8 cellular contexts compared by ENCODE assay signal in the genomic region with DNA sequence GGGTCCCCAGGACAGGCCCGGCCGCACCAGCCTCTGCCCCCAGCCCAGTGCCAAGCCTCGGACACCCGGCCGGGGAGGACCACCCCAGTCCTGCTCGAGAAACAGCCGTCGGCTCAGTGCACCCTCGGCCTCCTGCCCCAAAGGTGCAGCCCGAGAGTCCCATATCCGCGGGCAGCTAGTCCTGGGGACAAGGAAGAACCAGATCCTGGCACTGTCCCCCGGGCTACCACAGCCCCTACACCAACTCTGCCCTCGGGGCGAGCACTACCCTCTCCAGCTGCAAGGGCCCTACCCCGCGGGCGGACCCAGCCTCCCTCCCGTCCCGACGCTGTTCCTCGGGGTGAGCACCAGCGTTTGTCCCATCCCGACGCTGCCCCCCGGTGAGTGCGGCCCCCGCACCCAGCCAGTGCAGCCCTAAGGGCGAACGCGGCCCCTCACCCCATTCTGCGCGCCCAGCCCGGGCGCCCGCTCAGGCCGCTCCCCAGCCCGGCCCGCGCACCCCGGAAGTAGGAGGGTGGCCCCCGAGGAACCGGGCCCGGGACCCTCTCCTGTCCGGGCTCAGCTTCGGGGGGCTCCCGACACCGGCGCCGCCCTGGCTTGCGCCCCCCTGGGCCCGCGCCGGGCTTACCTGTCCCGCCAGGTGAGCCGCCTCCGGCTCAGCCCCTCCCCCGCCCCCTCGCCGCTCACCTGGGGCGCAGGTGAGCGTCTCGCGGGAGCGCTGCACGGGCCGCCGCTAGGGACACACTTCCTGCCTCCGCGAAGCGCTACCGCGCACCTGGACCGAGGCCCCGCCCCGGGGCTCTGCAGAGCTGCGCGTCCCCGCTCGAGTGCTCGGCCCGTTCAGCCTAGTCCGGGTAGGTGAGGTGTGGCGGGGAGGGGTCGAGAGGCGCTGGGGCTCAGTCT. TPM values are rescaled to one million over a fixed set of nuclear protein-coding genes. Genes with fewer than 3 reads are reported as not detected.
DNase-seq lines count a peak whose midpoint lies in the region; ATAC-seq and TF ChIP-seq lines count a peak whose summit lies in the region.

A gene with protein sequence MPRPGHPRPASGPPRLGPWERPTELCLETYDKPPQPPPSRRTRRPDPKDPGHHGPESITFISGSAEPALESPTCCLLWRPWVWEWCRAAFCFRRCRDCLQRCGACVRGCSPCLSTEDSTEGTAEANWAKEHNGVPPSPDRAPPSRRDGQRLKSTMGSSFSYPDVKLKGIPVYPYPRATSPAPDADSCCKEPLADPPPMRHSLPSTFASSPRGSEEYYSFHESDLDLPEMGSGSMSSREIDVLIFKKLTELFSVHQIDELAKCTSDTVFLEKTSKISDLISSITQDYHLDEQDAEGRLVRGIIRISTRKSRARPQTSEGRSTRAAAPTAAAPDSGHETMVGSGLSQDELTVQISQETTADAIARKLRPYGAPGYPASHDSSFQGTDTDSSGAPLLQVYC (minus strand): TSS at position 747 of the 903 bp plus-strand sequence. CDS start 8,088 bp downstream, outside the sequence.

- no peak within 1 kb of the TSS for H3K27ac ChIP-seq in CD4-positive, alpha-beta memory T cell (ENCODE audit: low read depth, low read length)
- peak within 1 kb of the TSS; percentile 45 for H3K27ac ChIP-seq in foreskin keratinocyte
- no peak within 1 kb of the TSS for H3K27ac ChIP-seq in rectal smooth muscle tissue (ENCODE audit: low read depth, low read length)
- no peak within 1 kb of the TSS for H3K27ac ChIP-seq in Karpas-422 (ENCODE audit: low read length)

- peak within 1 kb of the TSS in 5 of 7 donors; percentile 20 to 94 (median 69) for H3K27ac Mint-ChIP-seq in CD4-positive, alpha-beta memory T cell
- no peak within 1 kb of the TSS for H3K27ac Mint-ChIP-seq in activated T-cell treated with anti-CD3 and anti-CD28 coated beads, Interleukin-2, amount 50 U/mL, for 72 hours

- H3K27me3 ChIP-seq in CD4-positive, alpha-beta memory T cell (ENCODE audit: insufficient read depth, low read length), result no peaks in the 10 kb centered on the region
- H3K27me3 ChIP-seq in foreskin keratinocyte, result no peaks in the 10 kb centered on the region
- peaks cover 5% of the 10 kb centered on the region for H3K27me3 ChIP-seq in rectal smooth muscle tissue (ENCODE audit: control insufficient read depth, insufficient read depth, low read length)
- H3K27me3 ChIP-seq in Karpas-422 (ENCODE audit: low read length), result no peaks in the 10 kb centered on the region

- peak; percentile 43 for TF ChIP-seq CTCF in foreskin keratinocyte (conservative IDR thresholded peaks at IDR 0.05)

- peak; percentile 79 to 81 for ATAC-seq in activated T-cell treated with anti-CD3 and anti-CD28 coated beads, Interleukin-2, amount 50 U/mL, for 72 hours (replicated peaks in 1 of 2)
- ATAC-seq in foreskin keratinocyte (peak; percentile 88), GM19397 (IDR thresholded peaks at IDR 0.05; ENCODE audit: unreplicated experiment) (no peak), HG03378 (IDR thresholded peaks at IDR 0.05; ENCODE audit: unreplicated experiment) (no peak)

- peak within 1 kb of the TSS; percentile 20 to 60 for H3K4me3 ChIP-seq in CD4-positive, alpha-beta memory T cell (ENCODE audit: low read length in 2 of 2)
- H3K4me3 ChIP-seq in rectal smooth muscle tissue (ENCODE audit: low read length) (peak within 1 kb of the TSS; percentile 63), Karpas-422 (ENCODE audit: low read length) (no peak within 1 kb of the TSS)

- CTCF ChIA-PET in CD4-positive, alpha-beta memory T cell (lab: Charles Lee; ENCODE audit: partially characterized antibody), result interaction anchor here (0.6 to 1.0 kb wide), 4 partner anchors 8 to 37 kb away, joined by 3 read pairs; no protein-coding TSS in a partner anchor

- H3K36me3 Mint-ChIP-seq in CD4-positive, alpha-beta memory T cell, result peaks cover 2 to 7% of the 10 kb centered on the region in 2 donors
- peaks cover 0 to 2% of the 10 kb centered on the region in 2 donors for H3K36me3 Mint-ChIP-seq in activated T-cell treated with anti-CD3 and anti-CD28 coated beads, Interleukin-2, amount 50 U/mL, for 72 hours (ENCODE audit: insufficient read depth in 2 of 2)

- H3K9ac ChIP-seq in rectal smooth muscle tissue (ENCODE audit: low read length), result peak within 1 kb of the TSS; percentile 16
- no peak within 1 kb of the TSS for H3K9ac ChIP-seq in Karpas-422 (ENCODE audit: low read length)

- POLR2A ChIA-PET in CD4-positive, alpha-beta memory T cell (lab: Charles Lee; ENCODE audit: partially characterized antibody), result interaction anchor here (1.7 kb wide), 1 partner anchor 59 kb away, joined by 4 read pairs; the partner anchor contains the start of gene GPATCH3

- no peaks in the 10 kb centered on the region for H3K9me3 ChIP-seq in CD4-positive, alpha-beta memory T cell (ENCODE audit: control insufficient read depth in 1 of 2, low read length in 2 of 2)
- no peaks in the 10 kb centered on the region for H3K9me3 ChIP-seq in Karpas-422 (ENCODE audit: low read length)

- no peaks in the 10 kb centered on the region for H3K9me2 ChIP-seq in Karpas-422 (replicated peaks; ENCODE audit: insufficient read depth, low read length)

- peaks cover 6 to 8% of the 10 kb centered on the region in 2 donors for H3K27me3 Mint-ChIP-seq in CD4-positive, alpha-beta memory T cell
- peaks cover 29% of the 10 kb centered on the region for H3K27me3 Mint-ChIP-seq in activated T-cell treated with anti-CD3 and anti-CD28 coated beads, Interleukin-2, amount 50 U/mL, for 72 hours (ENCODE audit: low read depth)

- intact Hi-C loops in CD4-positive, alpha-beta memory T cell (cut with micrococcal nuclease), result no loop called here

- H3K79me2 ChIP-seq in Karpas-422 (ENCODE audit: low read length), result no peaks in the 10 kb centered on the region

- H4K20me1 ChIP-seq in Karpas-422 (ENCODE audit: insufficient read depth, low read depth, low read length), result no peaks in the 10 kb centered on the region

- H2AFZ ChIP-seq in Karpas-422 (ENCODE audit: low read length), result no peak within 1 kb of the TSS

- H3K4me2 ChIP-seq in Karpas-422 (ENCODE audit: low read depth, low read length, poor library complexity, severe bottlenecking), result no peak within 1 kb of the TSS

- peak; percentile 60 to 72 (median 63) for DNase-seq in CD4-positive, alpha-beta memory T cell
- DNase-seq in NCI-H2171 treated with DMSO at 0.1 percent for 48 hours (lab: John Stamatoyannopoulos, UW), result peak; percentile 69
- peak; percentile 46 to 56 for DNase-seq in activated T-cell treated with anti-CD3 and anti-CD28 coated beads, Interleukin-2, amount 50 U/mL, for 72 hours
- peak; percentile 61 to 80 for DNase-seq in foreskin keratinocyte
- DNase-seq in Karpas-422, result no peak

- peaks cover 0 to 1% (median 0%) of the 10 kb centered on the region in 8 donors for H3K9me3 Mint-ChIP-seq in CD4-positive, alpha-beta memory T cell
- peaks cover 0 to 2% of the 10 kb centered on the region in 2 donors for H3K9me3 Mint-ChIP-seq in activated T-cell treated with anti-CD3 and anti-CD28 coated beads, Interleukin-2, amount 50 U/mL, for 72 hours

- H3K4me3 Mint-ChIP-seq in CD4-positive, alpha-beta memory T cell, result peak within 1 kb of the TSS; percentile 80 to 89 (median 83)
- peak within 1 kb of the TSS; percentile 75 to 83 for H3K4me3 Mint-ChIP-seq in activated T-cell treated with anti-CD3 and anti-CD28 coated beads, Interleukin-2, amount 50 U/mL, for 72 hours

- H3K36me3 ChIP-seq in CD4-positive, alpha-beta memory T cell (ENCODE audit: insufficient read depth, low read length), result no peaks in the 10 kb centered on the region
- H3K36me3 ChIP-seq in rectal smooth muscle tissue (ENCODE audit: control insufficient read depth, insufficient read depth, low read length) (no peaks in the 10 kb centered on the region), Karpas-422 (ENCODE audit: insufficient read depth, low read length) (no peaks in the 10 kb centered on the region)

- H3K4me1 ChIP-seq in CD4-positive, alpha-beta memory T cell (ENCODE audit: insufficient read depth, low read length), result peaks cover 15% of the 10 kb centered on the region
- H3K4me1 ChIP-seq in foreskin keratinocyte (peaks cover 22% of the 10 kb centered on the region), rectal smooth muscle tissue (ENCODE audit: control insufficient read depth, insufficient read depth, low read length) (no peaks in the 10 kb centered on the region), Karpas-422 (ENCODE audit: low read length) (no peaks in the 10 kb centered on the region)

- peaks cover 3 to 15% (median 7%) of the 10 kb centered on the region in 4 donors for H3K4me1 Mint-ChIP-seq in CD4-positive, alpha-beta memory T cell
- H3K4me1 Mint-ChIP-seq in activated T-cell treated with anti-CD3 and anti-CD28 coated beads, Interleukin-2, amount 50 U/mL, for 72 hours (ENCODE audit: low read depth), result peaks cover 6% of the 10 kb centered on the region

RNA-seq across cellular contexts. Expression of the gene that starts here (rescaled TPM):
- 1 to 10 TPM; 2.2 to 2.6 TPM for total RNA-seq in CD4-positive, alpha-beta memory T cell
- 1 to 10 TPM; 4.4 to 4.6 TPM for polyA plus RNA-seq in CD4-positive, alpha-beta memory T cell
- total RNA-seq in activated T-cell treated with anti-CD3 and anti-CD28 coated beads, Interleukin-2, amount 50 U/mL, for 72 hours, result 1 to 10 TPM; 1.1 TPM
- total RNA-seq in foreskin keratinocyte, result 27.8 and 32.8 TPM in 2 replicates
- 29.9 and 33.8 TPM in 2 replicates for polyA plus RNA-seq in foreskin keratinocyte
- total RNA-seq in Karpas-422 (2014; rRNA removed; shearing (Covaris generic); ENCODE audit: low replicate concordance), result 0.14 TPM in 1 of 2 replicates, not detected in the other

Comparison
In these comparisons a context has a peak if more than half of its experiments do, and no peak if none do; other contexts are left out.
1. ATAC-seq: peak in activated T-cell treated with anti-CD3 and anti-CD28 coated beads, Interleukin-2, amount 50 U/mL, for 72 hours (2 of 2) and foreskin keratinocyte (single experiment); none in GM19397 (single experiment) and HG03378 (single experiment).